1 cellular context compared by ENCODE assay signal in the genomic region with DNA sequence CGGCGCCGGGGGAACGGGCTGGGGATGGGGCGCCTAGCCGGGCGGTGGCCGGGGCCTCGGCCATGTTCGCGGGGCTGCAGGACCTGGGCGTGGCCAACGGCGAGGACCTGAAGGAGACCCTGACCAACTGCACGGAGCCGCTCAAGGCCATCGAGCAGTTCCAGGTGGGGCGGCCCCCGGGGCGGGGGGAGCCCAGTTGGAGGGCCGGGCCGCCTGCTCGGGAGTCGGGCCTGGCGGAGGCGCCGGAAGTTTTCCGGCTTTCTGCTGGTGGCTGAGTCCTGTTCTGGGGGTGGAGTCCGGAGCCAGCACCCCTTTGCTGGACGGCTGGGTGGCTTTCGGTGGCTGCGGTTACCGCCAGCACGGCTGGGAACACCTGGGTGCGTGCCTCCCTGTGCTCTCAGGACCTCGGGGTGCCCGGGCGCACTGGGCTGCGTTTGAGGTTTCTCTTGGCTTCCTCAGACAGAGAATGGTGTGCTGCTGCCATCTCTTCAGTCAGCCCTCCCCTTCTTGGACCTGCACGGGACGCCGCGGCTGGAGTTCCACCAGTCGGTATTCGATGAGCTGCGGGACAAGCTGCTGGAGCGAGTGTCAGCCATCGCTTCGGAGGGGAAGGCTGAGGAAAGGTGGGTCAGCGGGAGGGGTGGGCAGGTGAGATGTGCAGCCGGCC.
TF ChIP-seq lines count a peak whose summit lies in the region.

No MANE protein-coding gene starts in this region.

TF ChIP-seq in GM23338, 12 proteins besides CTCF, POLR2A, EP300 and RAD21:
- TF ChIP-seq, protein P1, sequence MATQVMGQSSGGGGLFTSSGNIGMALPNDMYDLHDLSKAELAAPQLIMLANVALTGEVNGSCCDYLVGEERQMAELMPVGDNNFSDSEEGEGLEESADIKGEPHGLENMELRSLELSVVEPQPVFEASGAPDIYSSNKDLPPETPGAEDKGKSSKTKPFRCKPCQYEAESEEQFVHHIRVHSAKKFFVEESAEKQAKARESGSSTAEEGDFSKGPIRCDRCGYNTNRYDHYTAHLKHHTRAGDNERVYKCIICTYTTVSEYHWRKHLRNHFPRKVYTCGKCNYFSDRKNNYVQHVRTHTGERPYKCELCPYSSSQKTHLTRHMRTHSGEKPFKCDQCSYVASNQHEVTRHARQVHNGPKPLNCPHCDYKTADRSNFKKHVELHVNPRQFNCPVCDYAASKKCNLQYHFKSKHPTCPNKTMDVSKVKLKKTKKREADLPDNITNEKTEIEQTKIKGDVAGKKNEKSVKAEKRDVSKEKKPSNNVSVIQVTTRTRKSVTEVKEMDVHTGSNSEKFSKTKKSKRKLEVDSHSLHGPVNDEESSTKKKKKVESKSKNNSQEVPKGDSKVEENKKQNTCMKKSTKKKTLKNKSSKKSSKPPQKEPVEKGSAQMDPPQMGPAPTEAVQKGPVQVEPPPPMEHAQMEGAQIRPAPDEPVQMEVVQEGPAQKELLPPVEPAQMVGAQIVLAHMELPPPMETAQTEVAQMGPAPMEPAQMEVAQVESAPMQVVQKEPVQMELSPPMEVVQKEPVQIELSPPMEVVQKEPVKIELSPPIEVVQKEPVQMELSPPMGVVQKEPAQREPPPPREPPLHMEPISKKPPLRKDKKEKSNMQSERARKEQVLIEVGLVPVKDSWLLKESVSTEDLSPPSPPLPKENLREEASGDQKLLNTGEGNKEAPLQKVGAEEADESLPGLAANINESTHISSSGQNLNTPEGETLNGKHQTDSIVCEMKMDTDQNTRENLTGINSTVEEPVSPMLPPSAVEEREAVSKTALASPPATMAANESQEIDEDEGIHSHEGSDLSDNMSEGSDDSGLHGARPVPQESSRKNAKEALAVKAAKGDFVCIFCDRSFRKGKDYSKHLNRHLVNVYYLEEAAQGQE (IDR thresholded peaks at IDR 0.05; ENCODE audit: unreplicated experiment), result no peak
- TF ChIP-seq STAT1 (IDR thresholded peaks at IDR 0.05; ENCODE audit: unreplicated experiment), result no peak
- TF ChIP-seq, protein P2, sequence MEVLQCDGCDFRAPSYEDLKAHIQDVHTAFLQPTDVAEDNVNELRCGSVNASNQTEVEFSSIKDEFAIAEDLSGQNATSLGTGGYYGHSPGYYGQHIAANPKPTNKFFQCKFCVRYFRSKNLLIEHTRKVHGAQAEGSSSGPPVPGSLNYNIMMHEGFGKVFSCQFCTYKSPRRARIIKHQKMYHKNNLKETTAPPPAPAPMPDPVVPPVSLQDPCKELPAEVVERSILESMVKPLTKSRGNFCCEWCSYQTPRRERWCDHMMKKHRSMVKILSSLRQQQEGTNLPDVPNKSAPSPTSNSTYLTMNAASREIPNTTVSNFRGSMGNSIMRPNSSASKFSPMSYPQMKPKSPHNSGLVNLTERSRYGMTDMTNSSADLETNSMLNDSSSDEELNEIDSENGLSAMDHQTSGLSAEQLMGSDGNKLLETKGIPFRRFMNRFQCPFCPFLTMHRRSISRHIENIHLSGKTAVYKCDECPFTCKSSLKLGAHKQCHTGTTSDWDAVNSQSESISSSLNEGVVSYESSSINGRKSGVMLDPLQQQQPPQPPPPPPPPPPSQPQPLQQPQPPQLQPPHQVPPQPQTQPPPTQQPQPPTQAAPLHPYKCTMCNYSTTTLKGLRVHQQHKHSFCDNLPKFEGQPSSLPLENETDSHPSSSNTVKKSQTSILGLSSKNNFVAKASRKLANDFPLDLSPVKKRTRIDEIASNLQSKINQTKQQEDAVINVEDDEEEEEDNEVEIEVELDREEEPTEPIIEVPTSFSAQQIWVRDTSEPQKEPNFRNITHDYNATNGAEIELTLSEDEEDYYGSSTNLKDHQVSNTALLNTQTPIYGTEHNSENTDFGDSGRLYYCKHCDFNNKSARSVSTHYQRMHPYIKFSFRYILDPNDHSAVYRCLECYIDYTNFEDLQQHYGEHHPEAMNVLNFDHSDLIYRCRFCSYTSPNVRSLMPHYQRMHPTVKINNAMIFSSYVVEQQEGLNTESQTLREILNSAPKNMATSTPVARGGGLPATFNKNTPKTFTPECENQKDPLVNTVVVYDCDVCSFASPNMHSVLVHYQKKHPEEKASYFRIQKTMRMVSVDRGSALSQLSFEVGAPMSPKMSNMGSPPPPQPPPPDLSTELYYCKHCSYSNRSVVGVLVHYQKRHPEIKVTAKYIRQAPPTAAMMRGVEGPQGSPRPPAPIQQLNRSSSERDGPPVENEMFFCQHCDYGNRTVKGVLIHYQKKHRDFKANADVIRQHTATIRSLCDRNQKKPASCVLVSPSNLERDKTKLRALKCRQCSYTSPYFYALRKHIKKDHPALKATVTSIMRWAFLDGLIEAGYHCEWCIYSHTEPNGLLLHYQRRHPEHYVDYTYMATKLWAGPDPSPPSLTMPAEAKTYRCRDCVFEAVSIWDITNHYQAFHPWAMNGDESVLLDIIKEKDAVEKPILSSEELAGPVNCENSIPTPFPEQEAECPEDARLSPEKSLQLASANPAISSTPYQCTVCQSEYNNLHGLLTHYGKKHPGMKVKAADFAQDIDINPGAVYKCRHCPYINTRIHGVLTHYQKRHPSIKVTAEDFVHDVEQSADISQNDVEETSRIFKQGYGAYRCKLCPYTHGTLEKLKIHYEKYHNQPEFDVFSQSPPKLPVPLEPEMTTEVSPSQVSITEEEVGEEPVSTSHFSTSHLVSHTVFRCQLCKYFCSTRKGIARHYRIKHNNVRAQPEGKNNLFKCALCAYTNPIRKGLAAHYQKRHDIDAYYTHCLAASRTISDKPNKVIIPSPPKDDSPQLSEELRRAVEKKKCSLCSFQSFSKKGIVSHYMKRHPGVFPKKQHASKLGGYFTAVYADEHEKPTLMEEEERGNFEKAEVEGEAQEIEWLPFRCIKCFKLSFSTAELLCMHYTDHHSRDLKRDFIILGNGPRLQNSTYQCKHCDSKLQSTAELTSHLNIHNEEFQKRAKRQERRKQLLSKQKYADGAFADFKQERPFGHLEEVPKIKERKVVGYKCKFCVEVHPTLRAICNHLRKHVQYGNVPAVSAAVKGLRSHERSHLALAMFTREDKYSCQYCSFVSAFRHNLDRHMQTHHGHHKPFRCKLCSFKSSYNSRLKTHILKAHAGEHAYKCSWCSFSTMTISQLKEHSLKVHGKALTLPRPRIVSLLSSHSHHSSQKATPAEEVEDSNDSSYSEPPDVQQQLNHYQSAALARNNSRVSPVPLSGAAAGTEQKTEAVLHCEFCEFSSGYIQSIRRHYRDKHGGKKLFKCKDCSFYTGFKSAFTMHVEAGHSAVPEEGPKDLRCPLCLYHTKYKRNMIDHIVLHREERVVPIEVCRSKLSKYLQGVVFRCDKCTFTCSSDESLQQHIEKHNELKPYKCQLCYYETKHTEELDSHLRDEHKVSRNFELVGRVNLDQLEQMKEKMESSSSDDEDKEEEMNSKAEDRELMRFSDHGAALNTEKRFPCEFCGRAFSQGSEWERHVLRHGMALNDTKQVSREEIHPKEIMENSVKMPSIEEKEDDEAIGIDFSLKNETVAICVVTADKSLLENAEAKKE (CRISPR knock-in tag; IDR thresholded peaks at IDR 0.05), result no peak
- TF ChIP-seq ZNF114 (CRISPR knock-in tag; IDR thresholded peaks at IDR 0.05), result no peak
- TF ChIP-seq ZNF331 (CRISPR knock-in tag; IDR thresholded peaks at IDR 0.05; ENCODE audit: low read depth), result no peak
- TF ChIP-seq CREB1 (CRISPR knock-in tag; IDR thresholded peaks at IDR 0.05; ENCODE audit: low read depth), result no peak
- no peak for TF ChIP-seq JUNB (IDR thresholded peaks at IDR 0.05; ENCODE audit: unreplicated experiment)
- TF ChIP-seq NANOG (IDR thresholded peaks at IDR 0.05; ENCODE audit: borderline replicate concordance), result no peak
